Comparison of ENCODE assay signal across 20 cellular contexts in genomic region chr7:106287786-106288185, GRCh38. TPM values are rescaled to one million over a fixed set of nuclear protein-coding genes. Genes with fewer than 3 reads are reported as not detected.
DNase-seq lines count a peak whose midpoint lies in the region; ATAC-seq, FAIRE-seq and TF ChIP-seq lines count a peak whose summit lies in the region.
"Had no signal": no experiment of that assay in that cellular context is flagged by ENCODE, and none has a peak within 500 bp of the region (broad histone marks: within the 10 kb centered on the region; RNA-seq: fewer than 3 reads in every experiment).

No MANE protein-coding gene starts in this region.

- CTCF ChIA-PET in activated naive CD4-positive, alpha-beta T cell treated with anti-CD3 and anti-CD28 coated beads for 36 hours (lab: Charles Lee): interaction anchor here (0.6 to 1.4 kb wide), 4 partner anchors 19 to 193 kb away, joined by 3 to 7 read pairs (median 3); no protein-coding TSS in a partner anchor

- no peak overlapping the region for H3K27ac Mint-ChIP-seq in activated naive CD4-positive, alpha-beta T cell treated with anti-CD3 and anti-CD28 coated beads, Interleukin-2, amount 50 U/mL, for 24 hours
- no peak overlapping the region for H3K27ac Mint-ChIP-seq in activated naive CD4-positive, alpha-beta T cell treated with anti-CD3 and anti-CD28 coated beads for 36 hours
- H3K27ac Mint-ChIP-seq in brain: peak overlapping the region in 1 of 5 experiments; percentile 46
- H3K27ac Mint-ChIP-seq: GM23338 had no signal

- no peak overlapping the region for H3K4me2 ChIP-seq in Karpas-422 (ENCODE audit: low read depth, low read length, poor library complexity, severe bottlenecking)
- H3K4me2 ChIP-seq: GM23338 had no signal

- H2AFZ ChIP-seq in Karpas-422 (ENCODE audit: low read length): no peak overlapping the region
- H2AFZ ChIP-seq: GM23338 had no signal

- 75 to 83% methylated on average over 1 to 3 of the region's 3 CpGs for WGBS in transverse colon (ENCODE audit: low coverage in 1 of 2), 2 donors

- DNase-seq in activated naive CD4-positive, alpha-beta T cell treated with anti-CD3 and anti-CD28 coated beads for 36 hours: no peak
- DNase-seq in mucosa of descending colon (peak in 2 of 3 donors; percentile 41 to 66), transverse colon (peak; percentile 56), GM12891 (ENCODE audit: insufficient read length, low spot score) (no peak), Karpas-422 (no peak)
- DNase-seq: Caco-2, KBM-7, NCI-H1092 treated with DMSO at 0.1 percent for 48 hours, NCI-H1694, NCI-H2107, NCI-H345, PC-3 had no signal

- peaks cover 7% of the 10 kb centered on the region for H3K36me3 Mint-ChIP-seq in activated naive CD4-positive, alpha-beta T cell treated with anti-CD3 and anti-CD28 coated beads, Interleukin-2, amount 50 U/mL, for 24 hours
- H3K36me3 Mint-ChIP-seq in activated naive CD4-positive, alpha-beta T cell treated with anti-CD3 and anti-CD28 coated beads for 36 hours (ENCODE audit: low read depth): peaks cover 15% of the 10 kb centered on the region
- H3K36me3 Mint-ChIP-seq in brain: no peaks in the 10 kb centered on the region

- peaks cover 15% of the 10 kb centered on the region for H3K79me2 ChIP-seq in Karpas-422 (ENCODE audit: low read length)

- no peak overlapping the region for H3K9ac ChIP-seq in Karpas-422 (ENCODE audit: low read length)

- in situ Hi-C loops in transverse colon (cut with MboI; ENCODE audit: low pct_ligation_motif_present in 1 of 4, low pct_unique_long_range_greater_than_20kb in 1 of 4, low sequenced_read_pairs in 3 of 4): no loop called here

- H3K4me3 ChIP-seq in mucosa of descending colon (no peak overlapping the region), transverse colon (no peak overlapping the region), Karpas-422 (ENCODE audit: low read length) (no peak overlapping the region)
- H3K4me3 ChIP-seq: GM12878, GM23338 had no signal

- ATAC-seq in mucosa of descending colon (no peak), HG03342 (IDR thresholded peaks at IDR 0.05; ENCODE audit: unreplicated experiment) (no peak)
- ATAC-seq: GM12878, GM23338, PC-3 had no signal

- peaks cover 3% of the 10 kb centered on the region for H3K27me3 Mint-ChIP-seq in activated naive CD4-positive, alpha-beta T cell treated with anti-CD3 and anti-CD28 coated beads, Interleukin-2, amount 50 U/mL, for 24 hours
- peaks cover 5% of the 10 kb centered on the region for H3K27me3 Mint-ChIP-seq in activated naive CD4-positive, alpha-beta T cell treated with anti-CD3 and anti-CD28 coated beads for 36 hours (ENCODE audit: low read depth)
- peaks cover 25% of the 10 kb centered on the region for H3K27me3 Mint-ChIP-seq in brain

- TF ChIP-seq POLR2A in transverse colon (IDR thresholded peaks at IDR 0.05) (no peak), GM12891 (IDR thresholded peaks at IDR 0.05; ENCODE audit: low read depth, low read length) (no peak)

- H3K9me2 ChIP-seq in Karpas-422 (replicated peaks; ENCODE audit: insufficient read depth, low read length): no peaks in the 10 kb centered on the region

- H3K27me3 ChIP-seq in transverse colon (no peaks in the 10 kb centered on the region), Karpas-422 (ENCODE audit: low read length) (no peaks in the 10 kb centered on the region)

- H3K4me1 ChIP-seq in mucosa of descending colon (ENCODE audit: low read depth) (peaks cover 26% of the 10 kb centered on the region), transverse colon (peaks cover 4 to 59% (median 26%) of the 10 kb centered on the region in 4 donors), Karpas-422 (ENCODE audit: low read length) (peaks cover 19% of the 10 kb centered on the region)

- no peaks in the 10 kb centered on the region for H3K9me3 Mint-ChIP-seq in activated naive CD4-positive, alpha-beta T cell treated with anti-CD3 and anti-CD28 coated beads, Interleukin-2, amount 50 U/mL, for 24 hours
- no peaks in the 10 kb centered on the region for H3K9me3 Mint-ChIP-seq in activated naive CD4-positive, alpha-beta T cell treated with anti-CD3 and anti-CD28 coated beads for 36 hours
- H3K9me3 Mint-ChIP-seq in brain: no peaks in the 10 kb centered on the region

- H3K4me1 Mint-ChIP-seq in activated naive CD4-positive, alpha-beta T cell treated with anti-CD3 and anti-CD28 coated beads, Interleukin-2, amount 50 U/mL, for 24 hours: peaks cover 7% of the 10 kb centered on the region
- H3K4me1 Mint-ChIP-seq in activated naive CD4-positive, alpha-beta T cell treated with anti-CD3 and anti-CD28 coated beads for 36 hours (ENCODE audit: low read depth): peaks cover 28% of the 10 kb centered on the region
- H3K4me1 Mint-ChIP-seq in brain: peaks cover 22% of the 10 kb centered on the region

- H3K27ac ChIP-seq in transverse colon (peak overlapping the region; percentile 33 to 98 (median 60)), Karpas-422 (ENCODE audit: low read length) (no peak overlapping the region)

- no peak for TF ChIP-seq EP300 in transverse colon (IDR thresholded peaks at IDR 0.05; ENCODE audit: low read depth)

- H4K20me1 ChIP-seq in Karpas-422 (ENCODE audit: insufficient read depth, low read depth, low read length): 0 out of 2 replicates have a peak, but pooled peaks cover 3% of the 10 kb centered on the region

- no peaks in the 10 kb centered on the region for H3K36me3 ChIP-seq in mucosa of descending colon (ENCODE audit: low read depth)
- no peaks in the 10 kb centered on the region for H3K36me3 ChIP-seq in transverse colon
- H3K36me3 ChIP-seq in Karpas-422 (ENCODE audit: insufficient read depth, low read length): no peaks in the 10 kb centered on the region

- H3K4me3 Mint-ChIP-seq in activated naive CD4-positive, alpha-beta T cell treated with anti-CD3 and anti-CD28 coated beads, Interleukin-2, amount 50 U/mL, for 24 hours: peak overlapping the region; percentile 11
- H3K4me3 Mint-ChIP-seq in activated naive CD4-positive, alpha-beta T cell treated with anti-CD3 and anti-CD28 coated beads for 36 hours: no peak overlapping the region
- H3K4me3 Mint-ChIP-seq in brain: peak overlapping the region in 3 of 5 experiments; percentile 14 to 70 (median 28)
- H3K4me3 Mint-ChIP-seq: CD14-positive monocyte, GM23338 had no signal

- no peaks in the 10 kb centered on the region for H3K9me3 ChIP-seq in mucosa of descending colon
- H3K9me3 ChIP-seq in transverse colon: no peaks in the 10 kb centered on the region
- H3K9me3 ChIP-seq in Karpas-422 (ENCODE audit: low read length): no peaks in the 10 kb centered on the region
- H3K9me3 ChIP-seq: Caco-2 had no signal

- TF ChIP-seq CTCF in brain (conservative IDR thresholded peaks at IDR 0.05) (no peak), mucosa of descending colon (IDR thresholded peaks at IDR 0.05) (no peak), transverse colon (IDR thresholded peaks at IDR 0.05) (no peak)

- intact Hi-C loops in activated naive CD4-positive, alpha-beta T cell treated with anti-CD3 and anti-CD28 coated beads for 36 hours (cut with micrococcal nuclease): loop anchor here (10.0 kb wide), 4 partner anchors 577 to 1457 kb away; partner anchors contain the start of genes CBLL1 and PIK3CG
- intact Hi-C loops in mucosa of descending colon (cut with DNase I, micrococcal nuclease): no loop called here
- intact Hi-C loops in transverse colon (cut with DNase I; ENCODE audit: low total_unique reads): no loop called here

- FAIRE-seq in GM12891 (lab: Jason Lieb, UNC): no peak
- FAIRE-seq: A204.1, GM12878, HTR-8/SVneo had no signal

TF ChIP-seq in GM12891, 5 proteins besides CTCF, POLR2A, EP300 and RAD21:
- TF ChIP-seq POLR2AphosphoS5 (IDR thresholded peaks at IDR 0.05; ENCODE audit: low read depth, low read length) (no peak), SPI1 (IDR thresholded peaks at IDR 0.05; ENCODE audit: low read depth, low read length) (no peak), POU2F2 (IDR thresholded peaks at IDR 0.05; ENCODE audit: low read depth, low read length) (no peak), TAF1 (IDR thresholded peaks at IDR 0.05; ENCODE audit: low read depth, low read length) (no peak)
TF ChIP-seq in GM12891: peak in this region for 0.

RNA-seq across cellular contexts. Expression of gene NAMPT, which starts 3.0 kb away (rescaled TPM):
- 1,000 to 10,000 TPM in 1 of 2 experiments, 100 to 1,000 TPM in 1; 932 to 1,015 TPM for total RNA-seq in activated naive CD4-positive, alpha-beta T cell treated with anti-CD3 and anti-CD28 coated beads for 36 hours
- 24.2 TPM for polyA plus RNA-seq in brain (ENCODE audit: insufficient read depth, low read depth, low replicate concordance)
- total RNA-seq in mucosa of descending colon: 100 to 1,000 TPM; 102 to 206 (median 118) TPM
- total RNA-seq in transverse colon: 100 to 1,000 TPM in 2 of 4 donors, 10 to 100 TPM in 2; 31.4 to 132 (median 105) TPM
- polyA plus RNA-seq in GM12891 (2012; ENCODE audit: low read depth, missing spikeins): 46.3 TPM
- 49.2 and 87.4 TPM in 2 replicates for total RNA-seq in Karpas-422 (2014; rRNA removed; shearing (Covaris generic); ENCODE audit: low replicate concordance)

Comparison
In these comparisons a context has a peak if more than half of its experiments do, and no peak if none do; other contexts are left out.
1. DNase-seq: peak in mucosa of descending colon (2 of 3) and transverse colon (single experiment); none in activated naive CD4-positive, alpha-beta T cell treated with anti-CD3 and anti-CD28 coated beads for 36 hours (single experiment), GM12891 (single experiment) and Karpas-422 (single experiment).
2. RNA of gene NAMPT, which starts 3.0 kb away (total RNA-seq): 932 to 1,015 TPM in activated naive CD4-positive, alpha-beta T cell treated with anti-CD3 and anti-CD28 coated beads for 36 hours; 31.4 to 132 TPM in transverse colon, 102 to 206 TPM in mucosa of descending colon and 49.2 to 87.4 TPM in Karpas-422; every median in the first group is over 4 times any median in the second.